ENCODE assay signal across 21 cellular contexts in genomic region chr5:28164568-28164967, GRCh38.
"Had no signal": no experiment of that assay in that cellular context is flagged by ENCODE, and none has a peak within 500 bp of the region (broad histone marks: within the 10 kb centered on the region; RNA-seq: fewer than 3 reads in every experiment).

No MANE protein-coding gene starts in this region.

- FAIRE-seq: colon had no signal

- H3K9me3 ChIP-seq: lower lobe of right lung, sigmoid colon, transverse colon had no signal

- DNase-seq: activated CD4-positive, alpha-beta T cell treated with anti-CD3 and anti-CD28 coated beads for 1 hour; activated CD8-positive, alpha-beta memory T cell treated with anti-CD3 and anti-CD28 coated beads for 24 hours; activated CD8-positive, alpha-beta memory T cell treated with anti-CD3 and anti-CD28 coated beads, Interleukin-2, amount 50 U/mL, for 48 hours; activated effector memory CD4-positive, alpha-beta T cell treated with Interleukin-2 at 50 U/mL for 16 hours; activated naive CD4-positive, alpha-beta T cell treated with anti-CD3 and anti-CD28 coated beads, Interleukin-2, amount 50 U/mL, for 16 hours; activated T-cell treated with anti-CD3 and anti-CD28 coated beads, Interleukin-2, amount 50 U/mL, for 48 hours; aorta; central memory CD4-positive, alpha-beta T cell; glutamatergic neuron; left colon; lower lobe of right lung; sigmoid colon; stimulated activated CD4-positive, alpha-beta T cell treated with anti-CD3 and anti-CD28 coated beads, Interleukin-1b, Interleukin-23, amount 100 ng/mL, for 48 hours; stimulated activated naive CD4-positive, alpha-beta T cell treated with Interleukin-2 at 50 U/mL for 16 hours; transverse colon had no signal

- H3K4me3 ChIP-seq: lower lobe of right lung, sigmoid colon, transverse colon had no signal

- H3K27me3 ChIP-seq: brain microvascular endothelial cell, dorsolateral prefrontal cortex, sigmoid colon, transverse colon had no signal

- H3K27ac ChIP-seq: brain microvascular endothelial cell, epithelial cell of prostate, lower lobe of right lung, sigmoid colon, transverse colon, VCaP had no signal

- H3K36me3 ChIP-seq: brain microvascular endothelial cell, lower lobe of right lung, sigmoid colon, transverse colon had no signal

- ATAC-seq: left colon; lower lobe of right lung; natural killer cell treated with Interleukin-12 subunit alpha and Interleukin-12 subunit beta and Interleukin-15 and Interleukin-18, amount 100 ng/mL, for 72 hours had no signal

- H3K4me1 ChIP-seq: lower lobe of right lung, sigmoid colon, transverse colon had no signal
